22 cellular contexts compared by ENCODE assay signal in the genomic region with DNA sequence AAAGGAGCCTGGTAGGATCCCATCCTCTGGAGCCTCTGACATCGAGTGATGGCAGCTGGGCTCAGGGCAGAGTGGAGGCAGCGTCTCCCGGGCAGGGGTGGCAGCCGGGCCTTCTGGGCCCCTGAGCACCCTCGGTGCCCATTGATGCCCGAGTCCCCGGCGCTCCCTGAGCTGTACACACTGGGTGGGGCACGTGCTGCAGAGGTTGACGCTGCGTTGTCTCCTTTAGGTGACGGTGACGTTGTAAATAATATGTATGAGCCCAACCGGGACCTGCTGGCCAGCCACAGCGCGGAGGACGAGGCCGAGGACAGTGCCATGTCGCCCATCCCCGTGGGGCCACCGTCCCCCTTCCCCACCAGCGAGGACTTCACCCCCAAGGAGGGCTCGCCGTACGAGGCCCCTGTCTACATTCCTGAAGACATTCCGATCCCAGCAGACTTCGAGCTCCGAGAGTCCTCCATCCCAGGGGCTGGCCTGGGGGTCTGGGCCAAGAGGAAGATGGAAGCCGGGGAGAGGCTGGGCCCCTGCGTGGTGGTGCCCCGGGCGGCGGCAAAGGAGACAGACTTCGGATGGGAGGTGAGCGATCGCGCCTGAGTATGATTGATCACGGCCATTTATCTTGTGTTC.
A peak's percentile ranks its signal among the peaks of the same experiment; 100 is the strongest.
DNase-seq lines count a peak whose midpoint lies in the region; ATAC-seq and TF ChIP-seq lines count a peak whose summit lies in the region.
"Had no signal": no experiment of that assay in that cellular context is flagged by ENCODE, and none has a peak within 500 bp of the region (broad histone marks: within the 10 kb centered on the region; RNA-seq: fewer than 3 reads in every experiment).

No MANE protein-coding gene starts in this region.

- H3K4me3 ChIP-seq in heart left ventricle (peak overlapping the region in 1 of 12 donors; percentile 10), right atrium auricular region (no peak overlapping the region), uterus (no peak overlapping the region), suprapubic skin (no peak overlapping the region)

- no peak for TF ChIP-seq CTCF in heart left ventricle (IDR thresholded peaks at IDR 0.05)
- TF ChIP-seq CTCF in right atrium auricular region (IDR thresholded peaks at IDR 0.05): no peak
- TF ChIP-seq CTCF in progenitor cell of endocrine pancreas (IDR thresholded peaks at IDR 0.05; ENCODE audit: unreplicated experiment): no peak
- TF ChIP-seq CTCF in uterus (IDR thresholded peaks at IDR 0.05): no peak
- no peak for TF ChIP-seq CTCF in suprapubic skin (IDR thresholded peaks at IDR 0.05)

- H3K27me3 ChIP-seq in heart left ventricle (peaks cover 0 to 20% (median 0%) of the 10 kb centered on the region in 9 donors), right atrium auricular region (no peaks in the 10 kb centered on the region), uterus (no peaks in the 10 kb centered on the region), suprapubic skin (peaks cover 37% of the 10 kb centered on the region)

- H3K27ac Mint-ChIP-seq in progenitor cell of endocrine pancreas: peak overlapping the region; percentile 78
- H3K27ac Mint-ChIP-seq: activated CD4-positive, alpha-beta memory T cell treated with anti-CD3 and anti-CD28 coated beads for 36 hours; CD8-positive, alpha-beta T cell; naive B cell had no signal

- TF ChIP-seq POLR2A in heart left ventricle (IDR thresholded peaks at IDR 0.05) (no peak), uterus (IDR thresholded peaks at IDR 0.05) (no peak), suprapubic skin (IDR thresholded peaks at IDR 0.05) (no peak)

- H3K36me3 Mint-ChIP-seq in progenitor cell of endocrine pancreas (ENCODE audit: insufficient read depth): peaks cover 2% of the 10 kb centered on the region
- H3K36me3 Mint-ChIP-seq: activated CD4-positive, alpha-beta memory T cell treated with anti-CD3 and anti-CD28 coated beads for 36 hours; CD8-positive, alpha-beta T cell had no signal

- peak in 1 of 4 donors; percentile 2 for ATAC-seq in heart left ventricle
- ATAC-seq in Right ventricle myocardium superior (ENCODE audit: poor library complexity): no peak
- ATAC-seq: CD8-positive, alpha-beta T cell had no signal

- H3K27me3 Mint-ChIP-seq in progenitor cell of endocrine pancreas: no peaks in the 10 kb centered on the region

- no peaks in the 10 kb centered on the region for H3K36me3 ChIP-seq in heart left ventricle
- no peaks in the 10 kb centered on the region for H3K36me3 ChIP-seq in right atrium auricular region
- no peaks in the 10 kb centered on the region for H3K36me3 ChIP-seq in uterus
- H3K36me3 ChIP-seq in suprapubic skin: no peaks in the 10 kb centered on the region

- H3K27ac ChIP-seq in heart left ventricle: peak overlapping the region in 9 of 12 donors; percentile 62 to 92 (median 77)
- peak overlapping the region; percentile 39 to 80 for H3K27ac ChIP-seq in right atrium auricular region
- peak overlapping the region; percentile 36 to 44 for H3K27ac ChIP-seq in uterus
- H3K27ac ChIP-seq in suprapubic skin: no peak overlapping the region
- H3K27ac ChIP-seq: HL-60 had no signal

- no peaks in the 10 kb centered on the region for H3K9me3 Mint-ChIP-seq in progenitor cell of endocrine pancreas (ENCODE audit: low read depth)
- H3K9me3 Mint-ChIP-seq: activated CD4-positive, alpha-beta memory T cell treated with anti-CD3 and anti-CD28 coated beads for 36 hours; CD8-positive, alpha-beta T cell; naive B cell had no signal

- WGBS in heart left ventricle, 4 donors: 73 to 80% (median 78%) methylated on average over 31 to 38 of the region's 38 CpGs
- WGBS in suprapubic skin: 50% methylated on average over 7 of the region's 38 CpGs

- H3K4me1 ChIP-seq in heart left ventricle: peaks cover 0 to 43% (median 25%) of the 10 kb centered on the region in 12 donors
- peaks cover 0 to 14% of the 10 kb centered on the region in 2 donors for H3K4me1 ChIP-seq in right atrium auricular region
- no peaks in the 10 kb centered on the region for H3K4me1 ChIP-seq in uterus
- peaks cover 12% of the 10 kb centered on the region for H3K4me1 ChIP-seq in suprapubic skin

- no peak overlapping the region for H3K4me3 Mint-ChIP-seq in progenitor cell of endocrine pancreas (ENCODE audit: low read depth)
- H3K4me3 Mint-ChIP-seq: activated CD4-positive, alpha-beta memory T cell treated with anti-CD3 and anti-CD28 coated beads for 36 hours; CD8-positive, alpha-beta T cell; naive B cell had no signal

- H3K9me3 ChIP-seq in heart left ventricle (no peaks in the 10 kb centered on the region), right atrium auricular region (no peaks in the 10 kb centered on the region), uterus (no peaks in the 10 kb centered on the region), suprapubic skin (no peaks in the 10 kb centered on the region)

- DNase-seq in heart left ventricle (no peak), Right ventricle myocardium superior (no peak), right atrium auricular region (ENCODE audit: low spot score) (no peak), progenitor cell of endocrine pancreas (ENCODE audit: low spot score, unreplicated experiment) (no peak), uterus (no peak), NCI-H748 treated with DMSO at 0.1 percent for 48 hours (lab: John Stamatoyannopoulos, UW) (no peak), GM03348 (ENCODE audit: low spot score) (no peak), suprapubic skin (ENCODE audit: low spot score in 2 of 2) (no peak)
- DNase-seq: activated CD4-positive, alpha-beta memory T cell treated with anti-CD3 and anti-CD28 coated beads for 36 hours; activated CD8-positive, alpha-beta memory T cell treated with anti-CD3 and anti-CD28 coated beads, Interleukin-2, amount 50 U/mL, for 48 hours; activated naive CD4-positive, alpha-beta T cell treated with anti-CD3 and anti-CD28 coated beads, Interleukin-2, amount 50 U/mL, for 16 hours; AML-193; anterior cingulate cortex; effector CD8-positive, alpha-beta T cell; naive B cell; NCI-H1417 treated with DMSO at 0.1 percent for 48 hours; NCI-H2107; NCI-H446; stimulated activated CD4-positive, alpha-beta T cell treated with anti-CD3 and anti-CD28 coated beads, Interleukin-2, amount 100 ng/mL, for 48 hours; T-helper 1 cell had no signal

- H3K4me1 Mint-ChIP-seq in progenitor cell of endocrine pancreas (ENCODE audit: low read depth): peaks cover 69% of the 10 kb centered on the region

- intact Hi-C loops in heart left ventricle (cut with DNase I) (loop anchor here in 3 of 10 donors (2.0 to 5.0 kb wide), 2 partner anchors 73 to 114 kb away; no protein-coding TSS in a partner anchor), Right ventricle myocardium superior (cut with DNase I) (no loop called here), uterus (cut with DNase I; ENCODE audit: low total_unique reads) (no loop called here)

- no peak for TF ChIP-seq EP300 in suprapubic skin (IDR thresholded peaks at IDR 0.05)
